Comparison of ENCODE assay signal across 1 cellular context in genomic region chr20:25065044-25065624, GRCh38.
TF ChIP-seq lines count a peak whose summit lies in the region.

No MANE protein-coding gene starts in this region.

TF ChIP-seq in HepG2, 621 proteins besides CTCF, POLR2A, EP300 and RAD21 (continues in another document):
- TF ChIP-seq KLF15 (CRISPR knock-in tag; IDR thresholded peaks at IDR 0.05; ENCODE audit: borderline replicate concordance) (no peak), ZNF530 (CRISPR knock-in tag; IDR thresholded peaks at IDR 0.05; ENCODE audit: low read depth) (no peak), GLI4 (CRISPR knock-in tag; IDR thresholded peaks at IDR 0.05; ENCODE audit: borderline replicate concordance) (no peak), CENPBD1 (CRISPR knock-in tag; IDR thresholded peaks at IDR 0.05; ENCODE audit: borderline replicate concordance, low read depth) (no peak), ZBTB49 (CRISPR knock-in tag; IDR thresholded peaks at IDR 0.05; ENCODE audit: borderline replicate concordance) (no peak), KLF6 (CRISPR knock-in tag; IDR thresholded peaks at IDR 0.05) (no peak), NFKB2 (CRISPR knock-in tag; IDR thresholded peaks at IDR 0.05; ENCODE audit: borderline replicate concordance) (no peak; the same call in 1 of the 2 replicates), ZNF431 (CRISPR knock-in tag; IDR thresholded peaks at IDR 0.05; ENCODE audit: borderline replicate concordance, low read depth) (no peak), MTA3 (CRISPR knock-in tag; IDR thresholded peaks at IDR 0.05) (no peak), THAP11 (CRISPR knock-in tag; IDR thresholded peaks at IDR 0.05) (no peak), ZNF761 (CRISPR knock-in tag; conservative IDR thresholded peaks at IDR 0.05) (no peak), CAMTA2 (CRISPR knock-in tag; IDR thresholded peaks at IDR 0.05; ENCODE audit: borderline replicate concordance) (0 out of 2 replicates have a peak, but pooled peaks have one; percentile 33), PRDM15 (CRISPR knock-in tag; IDR thresholded peaks at IDR 0.05) (no peak), SAFB2 (CRISPR knock-in tag; IDR thresholded peaks at IDR 0.05; ENCODE audit: borderline replicate concordance, low read depth) (no peak), ZKSCAN5 (CRISPR knock-in tag; IDR thresholded peaks at IDR 0.05) (no peak), HDAC1 (CRISPR knock-in tag; IDR thresholded peaks at IDR 0.05) (peak; percentile 45; the same call in 1 of the 2 replicates), ZNF34 (CRISPR knock-in tag; IDR thresholded peaks at IDR 0.05; ENCODE audit: borderline replicate concordance) (no peak), ZBTB33 (CRISPR knock-in tag; IDR thresholded peaks at IDR 0.05) (no peak), SIX1 (CRISPR knock-in tag; IDR thresholded peaks at IDR 0.05; ENCODE audit: borderline replicate concordance) (no peak), NCOR1 (IDR thresholded peaks at IDR 0.05; ENCODE audit: borderline replicate concordance, low read length) (no peak), MTF1 (CRISPR knock-in tag; IDR thresholded peaks at IDR 0.05) (no peak), ZNF788 (CRISPR knock-in tag; IDR thresholded peaks at IDR 0.05; ENCODE audit: borderline replicate concordance) (peak; percentile 30; the same call in 1 of the 2 replicates), ETS1 (CRISPR knock-in tag; IDR thresholded peaks at IDR 0.05) (no peak)
- TF ChIP-seq, protein P1, sequence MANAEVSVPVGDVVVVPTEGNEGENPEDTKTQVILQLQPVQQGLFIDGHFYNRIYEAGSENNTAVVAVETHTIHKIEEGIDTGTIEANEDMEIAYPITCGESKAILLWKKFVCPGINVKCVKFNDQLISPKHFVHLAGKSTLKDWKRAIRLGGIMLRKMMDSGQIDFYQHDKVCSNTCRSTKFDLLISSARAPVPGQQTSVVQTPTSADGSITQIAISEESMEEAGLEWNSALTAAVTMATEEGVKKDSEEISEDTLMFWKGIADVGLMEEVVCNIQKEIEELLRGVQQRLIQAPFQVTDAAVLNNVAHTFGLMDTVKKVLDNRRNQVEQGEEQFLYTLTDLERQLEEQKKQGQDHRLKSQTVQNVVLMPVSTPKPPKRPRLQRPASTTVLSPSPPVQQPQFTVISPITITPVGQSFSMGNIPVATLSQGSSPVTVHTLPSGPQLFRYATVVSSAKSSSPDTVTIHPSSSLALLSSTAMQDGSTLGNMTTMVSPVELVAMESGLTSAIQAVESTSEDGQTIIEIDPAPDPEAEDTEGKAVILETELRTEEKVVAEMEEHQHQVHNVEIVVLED (CRISPR knock-in tag; IDR thresholded peaks at IDR 0.05; ENCODE audit: borderline replicate concordance) = no peak
- TF ChIP-seq, protein P2, sequence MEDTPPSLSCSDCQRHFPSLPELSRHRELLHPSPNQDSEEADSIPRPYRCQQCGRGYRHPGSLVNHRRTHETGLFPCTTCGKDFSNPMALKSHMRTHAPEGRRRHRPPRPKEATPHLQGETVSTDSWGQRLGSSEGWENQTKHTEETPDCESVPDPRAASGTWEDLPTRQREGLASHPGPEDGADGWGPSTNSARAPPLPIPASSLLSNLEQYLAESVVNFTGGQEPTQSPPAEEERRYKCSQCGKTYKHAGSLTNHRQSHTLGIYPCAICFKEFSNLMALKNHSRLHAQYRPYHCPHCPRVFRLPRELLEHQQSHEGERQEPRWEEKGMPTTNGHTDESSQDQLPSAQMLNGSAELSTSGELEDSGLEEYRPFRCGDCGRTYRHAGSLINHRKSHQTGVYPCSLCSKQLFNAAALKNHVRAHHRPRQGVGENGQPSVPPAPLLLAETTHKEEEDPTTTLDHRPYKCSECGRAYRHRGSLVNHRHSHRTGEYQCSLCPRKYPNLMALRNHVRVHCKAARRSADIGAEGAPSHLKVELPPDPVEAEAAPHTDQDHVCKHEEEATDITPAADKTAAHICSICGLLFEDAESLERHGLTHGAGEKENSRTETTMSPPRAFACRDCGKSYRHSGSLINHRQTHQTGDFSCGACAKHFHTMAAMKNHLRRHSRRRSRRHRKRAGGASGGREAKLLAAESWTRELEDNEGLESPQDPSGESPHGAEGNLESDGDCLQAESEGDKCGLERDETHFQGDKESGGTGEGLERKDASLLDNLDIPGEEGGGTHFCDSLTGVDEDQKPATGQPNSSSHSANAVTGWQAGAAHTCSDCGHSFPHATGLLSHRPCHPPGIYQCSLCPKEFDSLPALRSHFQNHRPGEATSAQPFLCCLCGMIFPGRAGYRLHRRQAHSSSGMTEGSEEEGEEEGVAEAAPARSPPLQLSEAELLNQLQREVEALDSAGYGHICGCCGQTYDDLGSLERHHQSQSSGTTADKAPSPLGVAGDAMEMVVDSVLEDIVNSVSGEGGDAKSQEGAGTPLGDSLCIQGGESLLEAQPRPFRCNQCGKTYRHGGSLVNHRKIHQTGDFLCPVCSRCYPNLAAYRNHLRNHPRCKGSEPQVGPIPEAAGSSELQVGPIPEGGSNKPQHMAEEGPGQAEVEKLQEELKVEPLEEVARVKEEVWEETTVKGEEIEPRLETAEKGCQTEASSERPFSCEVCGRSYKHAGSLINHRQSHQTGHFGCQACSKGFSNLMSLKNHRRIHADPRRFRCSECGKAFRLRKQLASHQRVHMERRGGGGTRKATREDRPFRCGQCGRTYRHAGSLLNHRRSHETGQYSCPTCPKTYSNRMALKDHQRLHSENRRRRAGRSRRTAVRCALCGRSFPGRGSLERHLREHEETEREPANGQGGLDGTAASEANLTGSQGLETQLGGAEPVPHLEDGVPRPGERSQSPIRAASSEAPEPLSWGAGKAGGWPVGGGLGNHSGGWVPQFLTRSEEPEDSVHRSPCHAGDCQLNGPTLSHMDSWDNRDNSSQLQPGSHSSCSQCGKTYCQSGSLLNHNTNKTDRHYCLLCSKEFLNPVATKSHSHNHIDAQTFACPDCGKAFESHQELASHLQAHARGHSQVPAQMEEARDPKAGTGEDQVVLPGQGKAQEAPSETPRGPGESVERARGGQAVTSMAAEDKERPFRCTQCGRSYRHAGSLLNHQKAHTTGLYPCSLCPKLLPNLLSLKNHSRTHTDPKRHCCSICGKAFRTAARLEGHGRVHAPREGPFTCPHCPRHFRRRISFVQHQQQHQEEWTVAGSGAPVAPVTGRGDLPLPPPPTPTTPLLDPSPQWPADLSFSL (CRISPR knock-in tag; IDR thresholded peaks at IDR 0.05) = no peak
- TF ChIP-seq, protein P3, sequence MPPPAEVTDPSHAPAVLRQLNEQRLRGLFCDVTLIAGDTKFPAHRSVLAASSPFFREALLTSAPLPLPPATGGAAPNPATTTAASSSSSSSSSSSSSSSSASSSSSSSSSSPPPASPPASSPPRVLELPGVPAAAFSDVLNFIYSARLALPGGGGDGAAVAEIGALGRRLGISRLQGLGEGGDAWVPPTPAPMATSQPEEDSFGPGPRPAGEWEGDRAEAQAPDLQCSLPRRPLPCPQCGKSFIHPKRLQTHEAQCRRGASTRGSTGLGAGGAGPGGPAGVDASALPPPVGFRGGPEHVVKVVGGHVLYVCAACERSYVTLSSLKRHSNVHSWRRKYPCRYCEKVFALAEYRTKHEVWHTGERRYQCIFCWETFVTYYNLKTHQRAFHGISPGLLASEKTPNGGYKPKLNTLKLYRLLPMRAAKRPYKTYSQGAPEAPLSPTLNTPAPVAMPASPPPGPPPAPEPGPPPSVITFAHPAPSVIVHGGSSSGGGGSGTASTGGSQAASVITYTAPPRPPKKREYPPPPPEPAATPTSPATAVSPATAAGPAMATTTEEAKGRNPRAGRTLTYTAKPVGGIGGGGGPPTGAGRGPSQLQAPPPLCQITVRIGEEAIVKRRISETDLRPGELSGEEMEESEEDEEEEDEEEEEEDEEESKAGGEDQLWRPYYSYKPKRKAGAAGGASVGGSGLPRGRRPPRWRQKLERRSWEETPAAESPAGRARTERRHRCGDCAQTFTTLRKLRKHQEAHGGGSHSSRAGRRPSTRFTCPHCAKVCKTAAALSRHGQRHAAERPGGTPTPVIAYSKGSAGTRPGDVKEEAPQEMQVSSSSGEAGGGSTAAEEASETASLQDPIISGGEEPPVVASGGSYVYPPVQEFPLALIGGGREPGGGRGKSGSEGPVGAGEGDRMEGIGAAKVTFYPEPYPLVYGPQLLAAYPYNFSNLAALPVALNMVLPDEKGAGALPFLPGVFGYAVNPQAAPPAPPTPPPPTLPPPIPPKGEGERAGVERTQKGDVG (CRISPR knock-in tag; IDR thresholded peaks at IDR 0.05; ENCODE audit: borderline replicate concordance) = no peak
- TF ChIP-seq, protein P4, sequence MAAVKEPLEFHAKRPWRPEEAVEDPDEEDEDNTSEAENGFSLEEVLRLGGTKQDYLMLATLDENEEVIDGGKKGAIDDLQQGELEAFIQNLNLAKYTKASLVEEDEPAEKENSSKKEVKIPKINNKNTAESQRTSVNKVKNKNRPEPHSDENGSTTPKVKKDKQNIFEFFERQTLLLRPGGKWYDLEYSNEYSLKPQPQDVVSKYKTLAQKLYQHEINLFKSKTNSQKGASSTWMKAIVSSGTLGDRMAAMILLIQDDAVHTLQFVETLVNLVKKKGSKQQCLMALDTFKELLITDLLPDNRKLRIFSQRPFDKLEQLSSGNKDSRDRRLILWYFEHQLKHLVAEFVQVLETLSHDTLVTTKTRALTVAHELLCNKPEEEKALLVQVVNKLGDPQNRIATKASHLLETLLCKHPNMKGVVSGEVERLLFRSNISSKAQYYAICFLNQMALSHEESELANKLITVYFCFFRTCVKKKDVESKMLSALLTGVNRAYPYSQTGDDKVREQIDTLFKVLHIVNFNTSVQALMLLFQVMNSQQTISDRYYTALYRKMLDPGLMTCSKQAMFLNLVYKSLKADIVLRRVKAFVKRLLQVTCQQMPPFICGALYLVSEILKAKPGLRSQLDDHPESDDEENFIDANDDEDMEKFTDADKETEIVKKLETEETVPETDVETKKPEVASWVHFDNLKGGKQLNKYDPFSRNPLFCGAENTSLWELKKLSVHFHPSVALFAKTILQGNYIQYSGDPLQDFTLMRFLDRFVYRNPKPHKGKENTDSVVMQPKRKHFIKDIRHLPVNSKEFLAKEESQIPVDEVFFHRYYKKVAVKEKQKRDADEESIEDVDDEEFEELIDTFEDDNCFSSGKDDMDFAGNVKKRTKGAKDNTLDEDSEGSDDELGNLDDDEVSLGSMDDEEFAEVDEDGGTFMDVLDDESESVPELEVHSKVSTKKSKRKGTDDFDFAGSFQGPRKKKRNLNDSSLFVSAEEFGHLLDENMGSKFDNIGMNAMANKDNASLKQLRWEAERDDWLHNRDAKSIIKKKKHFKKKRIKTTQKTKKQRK (IDR thresholded peaks at IDR 0.05; ENCODE audit: low read length) = no peak
